14 cellular contexts compared by ENCODE assay signal in genomic region chr20:60718743-60719142, GRCh38.
DNase-seq lines count a peak whose midpoint lies in the region; ATAC-seq and TF ChIP-seq lines count a peak whose summit lies in the region.
"Had no signal": no experiment of that assay in that cellular context is flagged by ENCODE, and none has a peak within 500 bp of the region (broad histone marks: within the 10 kb centered on the region; RNA-seq: fewer than 3 reads in every experiment).

No MANE protein-coding gene starts in this region.

- no peak overlapping the region for H3K23ac ChIP-seq in mesendoderm (ENCODE audit: low read length)

- H3K27me3 ChIP-seq in RWPE2 (ENCODE audit: insufficient read depth, poor library complexity, severe bottlenecking) (peaks cover 98% of the 10 kb centered on the region), mesendoderm (ENCODE audit: insufficient read depth, low read length, poor library complexity) (no peaks in the 10 kb centered on the region), BE2C (no peaks in the 10 kb centered on the region)

- H3K4me1 ChIP-seq in RWPE2 (ENCODE audit: insufficient read depth, poor library complexity, severe bottlenecking), result no peaks in the 10 kb centered on the region
- H3K4me1 ChIP-seq in mesendoderm (ENCODE audit: control insufficient read depth, low read depth, low read length), result peaks cover 3% of the 10 kb centered on the region
- H3K4me1 ChIP-seq in BE2C, result no peaks in the 10 kb centered on the region

- no peak overlapping the region for H4K8ac ChIP-seq in mesendoderm (ENCODE audit: low read depth, low read length)

- H3K9ac ChIP-seq in mesendoderm (ENCODE audit: low read length), result no peak overlapping the region

- no peak overlapping the region for H3K18ac ChIP-seq in mesendoderm (ENCODE audit: low read length)

- H3K4ac ChIP-seq in mesendoderm (ENCODE audit: low read depth, low read length), result peak overlapping the region; percentile 37

- H4K5ac ChIP-seq in mesendoderm (ENCODE audit: low read length), result no peak overlapping the region

- no CpG with 5 or more reads among the region's 7 CpGs for WGBS in mesendoderm (ENCODE audit: extremely low coverage, insufficient coverage, low lambda C conversion rate)

- H3K36me3 ChIP-seq in RWPE2 (ENCODE audit: low read depth), result no peaks in the 10 kb centered on the region
- H3K36me3 ChIP-seq in mesendoderm (ENCODE audit: control insufficient read depth, insufficient read depth, low read length), result no peaks in the 10 kb centered on the region
- H3K36me3 ChIP-seq in BE2C, result no peaks in the 10 kb centered on the region

- POLR2A ChIA-PET in HEK293T (lab: Yijun Ruan, JAX), result no interaction called here

- H3K27ac ChIP-seq in RWPE2 (ENCODE audit: poor library complexity, severe bottlenecking) (no peak overlapping the region), mesendoderm (ENCODE audit: low read depth, low read length) (no peak overlapping the region)

- no peak overlapping the region for H3K4me3 ChIP-seq in RWPE2 (ENCODE audit: severe bottlenecking)
- H3K4me3 ChIP-seq in mesendoderm (ENCODE audit: low read length), result no peak overlapping the region
- H3K4me3 ChIP-seq in BE2C (ENCODE audit: low read depth, low read length), result no peak overlapping the region

- no peaks in the 10 kb centered on the region for H3K79me2 ChIP-seq in mesendoderm (ENCODE audit: control insufficient read depth, insufficient read depth, low read length)

- CTCF ChIA-PET in HEK293T (lab: Yijun Ruan, JAX), result no interaction called here

- no peak overlapping the region for H2AK5ac ChIP-seq in mesendoderm (ENCODE audit: low read length)

- H3K9me3 ChIP-seq in RWPE2 (ENCODE audit: severe bottlenecking) (no peaks in the 10 kb centered on the region), BE2C (no peaks in the 10 kb centered on the region)

- no peak overlapping the region for H3K4me2 ChIP-seq in mesendoderm (ENCODE audit: low read length)

- H3K56ac ChIP-seq in mesendoderm (ENCODE audit: low read length), result peak overlapping the region; percentile 57

- peak; percentile 55; the same call in 2 of the 3 replicates for ATAC-seq in RWPE2 (ENCODE audit: low read depth)
- no peak for ATAC-seq in HG02763 (IDR thresholded peaks at IDR 0.05; ENCODE audit: unreplicated experiment)
- ATAC-seq: HepG2, left ventricle myocardium superior, PC-3 had no signal

- no peak overlapping the region for H2BK5ac ChIP-seq in mesendoderm (ENCODE audit: low read length)

- no peak overlapping the region for H2BK120ac ChIP-seq in mesendoderm (ENCODE audit: low read depth, low read length)

- no peaks in the 10 kb centered on the region for H3K79me1 ChIP-seq in mesendoderm (ENCODE audit: low read length)

- peak; percentile 42 for TF ChIP-seq CTCF in RWPE2 (IDR thresholded peaks at IDR 0.05; ENCODE audit: poor library complexity, severe bottlenecking)
- TF ChIP-seq CTCF in BE2C (IDR thresholded peaks at IDR 0.05; ENCODE audit: low read depth, low read length), result no peak

- H2BK15ac ChIP-seq in mesendoderm (replicated peaks; ENCODE audit: low read depth), result no peak overlapping the region

- DNase-seq in NCI-H1436 (lab: John Stamatoyannopoulos, UW) (peak; percentile 59), NCI-H1436 treated with DMSO at 0.1 percent for 48 hours (lab: John Stamatoyannopoulos, UW) (no peak), HEK293T (ENCODE audit: extremely low spot score) (peak; percentile 23), RWPE2 (ENCODE audit: low spot score) (no peak), mesendoderm (peak; percentile 68), NCI-H524 (lab: John Stamatoyannopoulos, UW) (no peak), BE2C (no peak)
- DNase-seq: activated B cell treated with CpG ODN at 0.5 μM for 24 hours; left ventricle myocardium superior; NCI-H345; PC-3; stimulated activated CD4-positive, alpha-beta T cell treated with anti-CD3 and anti-CD28 coated beads, Interleukin-12 subunit alpha, Interleukin-12 subunit beta, amount 100 ng/mL, for 4 hours had no signal

TF ChIP-seq in HEK293T, 16 proteins besides CTCF, POLR2A, EP300 and RAD21:
- no peak for TF ChIP-seq ELF4 (IDR thresholded peaks at IDR 0.05)
- no peak for TF ChIP-seq ZNF384 (IDR thresholded peaks at IDR 0.05)
- no peak for TF ChIP-seq FOXK2 (IDR thresholded peaks at IDR 0.05)
- TF ChIP-seq BHLHE40 (IDR thresholded peaks at IDR 0.05; ENCODE audit: borderline replicate concordance), result no peak
- TF ChIP-seq LEF1 (IDR thresholded peaks at IDR 0.05; ENCODE audit: borderline replicate concordance), result no peak
- no peak for TF ChIP-seq ARNT (IDR thresholded peaks at IDR 0.05)
- no peak for TF ChIP-seq FOXM1 (IDR thresholded peaks at IDR 0.05; ENCODE audit: borderline replicate concordance)
TF ChIP-seq in HEK293T: peak in this region for 0.

Comparison
In these comparisons a context has a peak if more than half of its experiments do, and no peak if none do; other contexts are left out.
1. DNase-seq: peak in NCI-H1436 (single experiment), HEK293T (single experiment) and mesendoderm (single experiment); none in NCI-H1436 treated with DMSO at 0.1 percent for 48 hours (single experiment), RWPE2 (single experiment), NCI-H524 (0 of 2) and BE2C (single experiment).